ENCODE assay signal across 21 cellular contexts in the genomic region with DNA sequence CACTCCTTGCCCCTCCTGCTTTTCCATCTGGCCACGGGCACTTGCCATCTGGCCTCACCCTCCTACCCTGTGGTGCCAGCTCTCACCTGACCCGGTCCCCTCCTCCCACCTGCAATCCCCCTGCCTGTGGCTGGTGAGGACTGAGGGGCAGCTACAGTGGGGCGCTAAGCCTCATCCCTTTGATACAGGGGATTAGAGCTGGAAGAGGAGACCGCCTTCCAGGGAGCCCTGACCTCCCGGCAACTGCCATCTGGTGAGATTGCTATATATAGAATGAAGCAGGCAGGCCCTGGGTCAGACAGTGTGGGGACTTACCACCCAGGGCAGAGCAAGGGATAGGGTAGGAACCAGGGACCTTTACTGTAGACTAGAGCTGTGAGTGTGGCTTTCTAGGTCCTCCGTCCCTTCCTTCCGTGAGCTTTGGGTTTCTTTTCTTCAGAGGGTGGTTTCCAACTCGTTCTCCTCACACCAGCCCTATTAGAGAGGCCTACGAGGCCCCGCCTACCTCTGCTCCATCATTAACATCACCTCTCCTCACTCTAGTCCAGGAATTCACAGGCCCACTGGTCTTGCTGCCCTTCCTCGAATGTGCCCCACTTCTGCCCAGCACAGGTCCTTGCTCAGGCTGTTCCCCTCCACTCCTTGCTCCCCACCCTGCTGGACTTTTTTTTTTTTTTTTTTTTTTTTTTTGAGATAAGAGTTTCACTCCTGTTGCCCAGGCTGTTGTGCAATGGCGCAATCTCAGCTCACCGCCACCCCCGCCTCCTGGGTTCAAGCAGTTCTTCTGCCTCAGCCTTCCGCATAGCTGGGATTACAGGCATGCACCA. TPM values are rescaled to one million over a fixed set of nuclear protein-coding genes. Genes with fewer than 3 reads are reported as not detected.
A peak's percentile ranks its signal among the peaks of the same experiment; 100 is the strongest.
DNase-seq lines count a peak whose midpoint lies in the region; ATAC-seq, FAIRE-seq and TF ChIP-seq lines count a peak whose summit lies in the region.
"Had no signal": no experiment of that assay in that cellular context is flagged by ENCODE, and none has a peak within 500 bp of the region (broad histone marks: within the 10 kb centered on the region; RNA-seq: fewer than 3 reads in every experiment).

No MANE protein-coding gene starts in this region.

- WGBS in K562 (ENCODE audit: insufficient coverage, low coverage, missing lambda C conversion rate) = 32% methylated on average over 14 of the region's 15 CpGs
- WGBS in neuronal stem cell (ENCODE audit: extremely low coverage in 2 of 2, insufficient read length in 2 of 2, insufficient replicate concordance in 1 of 2), 2 donors = no CpG with 5 or more reads among the region's 15 CpGs

- no peaks in the 10 kb centered on the region for H3K79me2 ChIP-seq in K562 (ENCODE audit: control insufficient read depth, insufficient read depth, low read length)

- H3K9me3 ChIP-seq in K562 (replicated peaks; ENCODE audit: control insufficient read depth, insufficient read depth, low read depth, low read length) (no peaks in the 10 kb centered on the region), neuronal stem cell (replicated peaks in 1 of 2; ENCODE audit: control insufficient read depth in 2 of 2, insufficient read depth in 1 of 2, low read depth in 1 of 2, low read length in 2 of 2) (no peaks in the 10 kb centered on the region)
- H3K9me3 ChIP-seq: body of pancreas, psoas muscle, tibial artery had no signal

- H3K4me2 ChIP-seq in K562 (ENCODE audit: insufficient read depth, low read length) = no peak overlapping the region
- no peak overlapping the region for H3K4me2 ChIP-seq in neuronal stem cell (ENCODE audit: insufficient read depth, low read length, poor library complexity, severe bottlenecking)

- H4K8ac ChIP-seq in neuronal stem cell (ENCODE audit: low read depth, low read length) = no peak overlapping the region

- H3K4me1 Mint-ChIP-seq in activated naive CD8-positive, alpha-beta T cell treated with anti-CD3 and anti-CD28 coated beads, Interleukin-2, amount 50 U/mL, for 24 hours = peaks cover 18% of the 10 kb centered on the region
- peaks cover 24% of the 10 kb centered on the region for H3K4me1 Mint-ChIP-seq in activated CD4-positive, alpha-beta memory T cell treated with anti-CD3 and anti-CD28 coated beads, Interleukin-2, amount 10 ng/mL, durations not matched to agents 7 days and 5 days

- intact Hi-C loops in K562 (cut with micrococcal nuclease) = no loop called here

- H3K9me3 Mint-ChIP-seq in activated naive CD8-positive, alpha-beta T cell treated with anti-CD3 and anti-CD28 coated beads, Interleukin-2, amount 50 U/mL, for 24 hours = no peaks in the 10 kb centered on the region
- no peaks in the 10 kb centered on the region for H3K9me3 Mint-ChIP-seq in activated CD4-positive, alpha-beta memory T cell treated with anti-CD3 and anti-CD28 coated beads, Interleukin-2, amount 10 ng/mL, durations not matched to agents 7 days and 5 days
- H3K9me3 Mint-ChIP-seq: activated naive CD8-positive, alpha-beta T cell treated with anti-CD3 and anti-CD28 coated beads, Interleukin-2, amount 10 ng/mL, durations not matched to agents 7 days and 5 days had no signal

- BruUV-seq in K562 (replicated peaks; lab: Mats Ljungman, UMichigan) = no TSS peak

- H2BK15ac ChIP-seq in neuronal stem cell (ENCODE audit: low read length) = no peak overlapping the region

- H3K4me1 ChIP-seq in K562 (replicated peaks in 1 of 2; ENCODE audit: control insufficient read depth in 2 of 2, insufficient read depth in 2 of 2, low read length in 2 of 2) (peaks cover 7 to 30% of the 10 kb centered on the region in 2 experiments; a peak in 4 of 5 replicates), neuronal stem cell (ENCODE audit: control insufficient read depth in 2 of 2, insufficient read depth in 1 of 2, low read depth in 1 of 2, low read length in 2 of 2) (peaks cover 4 to 23% of the 10 kb centered on the region in 2 donors)
- H3K4me1 ChIP-seq: psoas muscle, tibial artery had no signal

- peak overlapping the region; percentile 29 for H3K18ac ChIP-seq in neuronal stem cell (ENCODE audit: low read length)

- H2BK12ac ChIP-seq in neuronal stem cell (ENCODE audit: low read length) = no peak overlapping the region

- no peaks in the 10 kb centered on the region for H3K36me3 Mint-ChIP-seq in activated naive CD8-positive, alpha-beta T cell treated with anti-CD3 and anti-CD28 coated beads, Interleukin-2, amount 50 U/mL, for 24 hours (ENCODE audit: low read depth)
- H3K36me3 Mint-ChIP-seq in activated CD4-positive, alpha-beta memory T cell treated with anti-CD3 and anti-CD28 coated beads, Interleukin-2, amount 10 ng/mL, durations not matched to agents 7 days and 5 days (ENCODE audit: low read depth) = no peaks in the 10 kb centered on the region
- H3K36me3 Mint-ChIP-seq: activated naive CD8-positive, alpha-beta T cell treated with anti-CD3 and anti-CD28 coated beads, Interleukin-2, amount 10 ng/mL, durations not matched to agents 7 days and 5 days had no signal

- H3K4me3 ChIP-seq in K562 (no peak overlapping the region), neuronal stem cell (ENCODE audit: low read length in 2 of 2) (no peak overlapping the region)
- H3K4me3 ChIP-seq: body of pancreas, psoas muscle, tibial artery had no signal

- no peak overlapping the region for H2BK5ac ChIP-seq in neuronal stem cell (ENCODE audit: low read length)

- H3K36me3 ChIP-seq in K562 (ENCODE audit: control insufficient read depth, insufficient read depth, low read length) (no peaks in the 10 kb centered on the region), neuronal stem cell (replicated peaks in 1 of 2; ENCODE audit: control insufficient read depth in 2 of 2, insufficient read depth in 2 of 2, low read length in 2 of 2) (no peaks in the 10 kb centered on the region)
- H3K36me3 ChIP-seq: tibial artery had no signal

- POLR2A ChIA-PET in K562 (lab: Yijun Ruan, JAX) = interaction anchor here (0.9 kb wide), 1 partner anchor 58 kb away, joined by 3 read pairs; no protein-coding TSS in a partner anchor
- POLR2A ChIA-PET in activated CD4-positive, alpha-beta memory T cell treated with anti-CD3 and anti-CD28 coated beads, Interleukin-2, amount 10 ng/mL, durations not matched to agents 7 days and 5 days (lab: Charles Lee) = interaction anchor here (0.6 kb wide), 1 partner anchor 56 kb away, joined by 3 read pairs; a partner anchor contains a TSS

- H3K27me3 Mint-ChIP-seq in activated naive CD8-positive, alpha-beta T cell treated with anti-CD3 and anti-CD28 coated beads, Interleukin-2, amount 50 U/mL, for 24 hours = peaks cover 5% of the 10 kb centered on the region
- peaks cover 15% of the 10 kb centered on the region for H3K27me3 Mint-ChIP-seq in activated CD4-positive, alpha-beta memory T cell treated with anti-CD3 and anti-CD28 coated beads, Interleukin-2, amount 10 ng/mL, durations not matched to agents 7 days and 5 days

- no peaks in the 10 kb centered on the region for H3K79me1 ChIP-seq in neuronal stem cell (ENCODE audit: low read depth, low read length)

- H4K20me1 ChIP-seq in K562 (replicated peaks; ENCODE audit: control insufficient read depth, insufficient read depth, low read length) = no peaks in the 10 kb centered on the region

- CTCF ChIA-PET in K562 (lab: Yijun Ruan, JAX; ENCODE audit: low intra/inter-chr PET ratio) = no interaction called here
- CTCF ChIA-PET in activated CD4-positive, alpha-beta memory T cell treated with anti-CD3 and anti-CD28 coated beads, Interleukin-2, amount 10 ng/mL, durations not matched to agents 7 days and 5 days (lab: Charles Lee) = interaction anchor here (0.7 to 1.0 kb wide), 2 partner anchors 47 to 73 kb away, joined by 3 read pairs; no protein-coding TSS in a partner anchor

- H3K27ac Mint-ChIP-seq in activated naive CD8-positive, alpha-beta T cell treated with anti-CD3 and anti-CD28 coated beads, Interleukin-2, amount 50 U/mL, for 24 hours = no peak overlapping the region
- no peak overlapping the region for H3K27ac Mint-ChIP-seq in activated CD4-positive, alpha-beta memory T cell treated with anti-CD3 and anti-CD28 coated beads, Interleukin-2, amount 10 ng/mL, durations not matched to agents 7 days and 5 days
- H3K27ac Mint-ChIP-seq: activated naive CD8-positive, alpha-beta T cell treated with anti-CD3 and anti-CD28 coated beads, Interleukin-2, amount 10 ng/mL, durations not matched to agents 7 days and 5 days had no signal

- H3K9me1 ChIP-seq in K562 (ENCODE audit: control insufficient read depth, insufficient read depth, low read length) = no peaks in the 10 kb centered on the region

- H3K9ac ChIP-seq in K562 (ENCODE audit: insufficient read depth in 1 of 2, low read depth in 2 of 2, low read length in 2 of 2) (peak overlapping the region in 1 of 2 experiments; percentile 72; a peak in 2 of 4 replicates), neuronal stem cell (ENCODE audit: low read depth, low read length, poor library complexity) (no peak overlapping the region)

- no peak for TF ChIP-seq CTCF in K562 (IDR thresholded peaks at IDR 0.05 in 2 of 3, conservative IDR thresholded peaks at IDR 0.05 in 1 of 3; ENCODE audit: insufficient read depth in 2 of 3, low read depth in 1 of 3, low read length in 3 of 3)

- TF ChIP-seq EP300 in K562 (IDR thresholded peaks at IDR 0.05; ENCODE audit: low read length) = no peak

- no peak for TF ChIP-seq POLR2A in K562 (conservative IDR thresholded peaks at IDR 0.05)

- H3K4ac ChIP-seq in neuronal stem cell (ENCODE audit: low read length) = no peak overlapping the region

- FAIRE-seq in K562 (lab: Jason Lieb, UNC) = no peak
- FAIRE-seq: small intestine had no signal

- in situ Hi-C loops in G401 (cut with HindIII; ENCODE audit: low sequenced_read_pairs) = no loop called here
- in situ Hi-C loops in K562 (cut with MboI) = no loop called here

- ATAC-seq in K562 = no peak
- no peak for ATAC-seq in activated naive CD8-positive, alpha-beta T cell treated with anti-CD3 and anti-CD28 coated beads, Interleukin-2, amount 50 U/mL, for 24 hours
- ATAC-seq: body of pancreas; psoas muscle; stimulated activated naive CD8-positive, alpha-beta T cell treated with anti-CD3 and anti-CD28 coated beads, Interleukin-15, Interleukin-2, amounts not matched to agents 100 U/mL and 50 U/mL, for 24 hours had no signal

- peak overlapping the region; percentile 16 for H2AK5ac ChIP-seq in neuronal stem cell (ENCODE audit: low read depth, low read length)

- H3K27ac ChIP-seq in K562 (ENCODE audit: extremely low read depth, low read depth, low read length) (no peak overlapping the region), neuronal stem cell (replicated peaks; ENCODE audit: low read length) (no peak overlapping the region)
- H3K27ac ChIP-seq: body of pancreas, psoas muscle, tibial artery had no signal

- no peak overlapping the region for H3K14ac ChIP-seq in neuronal stem cell (ENCODE audit: low read length)

- no peaks in the 10 kb centered on the region for H3K27me3 ChIP-seq in K562 (ENCODE audit: control insufficient read depth in 2 of 2, insufficient read depth in 2 of 2, low read length in 2 of 2)
- H3K27me3 ChIP-seq in neuronal stem cell (ENCODE audit: control insufficient read depth in 3 of 3, insufficient read depth in 3 of 3, low read depth in 1 of 3, low read length in 3 of 3) = peaks cover 0 to 23% (median 0%) of the 10 kb centered on the region in 3 experiments
- H3K27me3 ChIP-seq: body of pancreas had no signal

- H4K91ac ChIP-seq in neuronal stem cell (ENCODE audit: low read depth, low read length, poor library complexity) = no peak overlapping the region

- H2BK120ac ChIP-seq in neuronal stem cell (ENCODE audit: low read depth, low read length) = no peak overlapping the region

- DNase-seq in G401 (ENCODE audit: low spot score) (peak; percentile 87), MV-4-11 (lab: John Stamatoyannopoulos, UW) (peak; percentile 75), K562 (ENCODE audit: extremely low read depth in 1 of 4, low spot score in 3 of 4) (peak in 1 of 4 experiments; percentile 8), neuronal stem cell (ENCODE audit: low spot score) (no peak), COLO829 (ENCODE audit: low spot score) (no peak)
- no peak for DNase-seq in activated naive CD8-positive, alpha-beta T cell treated with anti-CD3 and anti-CD28 coated beads, Interleukin-2, amount 50 U/mL, for 24 hours
- DNase-seq in activated CD4-positive, alpha-beta memory T cell treated with anti-CD3 and anti-CD28 coated beads, Interleukin-2, amount 10 ng/mL, durations not matched to agents 7 days and 5 days = no peak
- DNase-seq: activated CD4-positive, CD25-positive, alpha-beta regulatory T cell treated with anti-CD3 and anti-CD28 coated beads, Interleukin-2, amount 50 U/mL, for 72 hours; activated naive CD8-positive, alpha-beta T cell treated with anti-CD3 and anti-CD28 coated beads, Interleukin-2, amount 10 ng/mL, durations not matched to agents 7 days and 5 days; AML-193; body of pancreas; cortex of kidney; KBM-7; NCI-H2029; NCI-H526; psoas muscle; small intestine; stimulated activated CD4-positive, alpha-beta T cell treated with anti-CD3 and anti-CD28 coated beads, Interleukin-2, amount 100 ng/mL, for 48 hours; stimulated activated naive CD8-positive, alpha-beta T cell treated with anti-CD3 and anti-CD28 coated beads, Interleukin-15, Interleukin-2, amounts not matched to agents 100 U/mL and 50 U/mL, for 24 hours; tibial artery had no signal

- H2AFZ ChIP-seq in K562 (ENCODE audit: low read depth, low read length) (no peak overlapping the region), neuronal stem cell (ENCODE audit: low read length) (no peak overlapping the region)

- no peak overlapping the region for H3K4me3 Mint-ChIP-seq in activated naive CD8-positive, alpha-beta T cell treated with anti-CD3 and anti-CD28 coated beads, Interleukin-2, amount 50 U/mL, for 24 hours
- H3K4me3 Mint-ChIP-seq in activated CD4-positive, alpha-beta memory T cell treated with anti-CD3 and anti-CD28 coated beads, Interleukin-2, amount 10 ng/mL, durations not matched to agents 7 days and 5 days = no peak overlapping the region
- H3K4me3 Mint-ChIP-seq: activated naive CD8-positive, alpha-beta T cell treated with anti-CD3 and anti-CD28 coated beads, Interleukin-2, amount 10 ng/mL, durations not matched to agents 7 days and 5 days had no signal

- TF ChIP-seq RAD21 in K562 (CRISPR knock-in tag; conservative IDR thresholded peaks at IDR 0.05 in 1 of 2, IDR thresholded peaks at IDR 0.05 in 1 of 2) = no peak

- H3K23ac ChIP-seq in neuronal stem cell (ENCODE audit: low read depth, low read length, poor library complexity) = no peak overlapping the region

RNA-seq across cellular contexts. Expression of a gene that starts 7.7 kb away (rescaled TPM):
- total RNA-seq in G401 (2014; rRNA removed; shearing (Covaris generic)) = not detected in 2 replicates
- 0.84 and 1.3 TPM in 2 replicates for total RNA-seq in K562 (2011; cell fraction: chromatin; rRNA removed; ENCODE audit: low replicate concordance)
- total RNA-seq in K562 (2011; cell fraction: nucleolus; rRNA removed) = 1.0 and 1.8 TPM in 2 replicates
- total RNA-seq in K562 (2011; cell fraction: nucleoplasm; rRNA removed) = 0.44 and 0.61 TPM in 2 replicates
- total RNA-seq in K562 (2014; rRNA removed) (0.36 and 0.78 TPM in 2 replicates), K562 (2014; rRNA removed; fragmentation: Illumina TruSeq; extraction: Trizol) (0.26 and 0.44 TPM in 2 replicates), K562 (2015; rRNA removed; fragmentation: Illumina TruSeq; extraction: Trizol) (0.07 and 0.41 TPM in 2 replicates), K562 (2021) (0.20 and 0.60 TPM in 2 replicates)
- polyA plus RNA-seq in K562 (2011; rRNA removed) (0.60 and 0.70 TPM in 2 replicates), K562 (2014; fragmentation: Illumina TruSeq; extraction: Trizol) (0.19 and 0.31 TPM in 2 replicates), K562 (2014; fragmentation: Nextera tagmentation; extraction: Ambion mirVana) (under 1 TPM in 1 of 2 experiments, not detected in 1; 0.13 TPM), K562 (2014; rRNA removed) (0.84 and 3.2 TPM in 2 replicates)
- 0.54 and 1.3 TPM in 2 replicates for polyA plus RNA-seq in K562 (2011; cell fraction: cytosol; rRNA removed)
- 1.9 and 2.2 TPM in 2 replicates for polyA plus RNA-seq in K562 (2011; cell fraction: nucleus; rRNA removed)
- 0.44 and 1.5 TPM in 2 replicates for polyA plus RNA-seq in K562 (2012)
- polyA minus RNA-seq in K562 (2011; rRNA and poly(A)+ RNA removed) = 0.12 and 0.14 TPM in 2 replicates
- polyA minus RNA-seq in K562 (2011; cell fraction: cytosol; rRNA and poly(A)+ RNA removed) = not detected in 2 replicates
- not detected in 2 replicates for polyA minus RNA-seq in K562 (2011; cell fraction: nucleus; rRNA and poly(A)+ RNA removed)
- 0.17 TPM for polyA plus RNA-seq in neuronal stem cell (2013, experiment 1 of 2)
- 0.17 TPM for polyA plus RNA-seq in neuronal stem cell (2013, experiment 2 of 2)
- total RNA-seq in activated CD4-positive, alpha-beta memory T cell treated with anti-CD3 and anti-CD28 coated beads, Interleukin-2, amount 10 ng/mL, durations not matched to agents 7 days and 5 days = under 1 TPM; 0.73 to 0.81 TPM
- total RNA-seq: activated naive CD8-positive, alpha-beta T cell treated with anti-CD3 and anti-CD28 coated beads, Interleukin-2, amount 10 ng/mL, durations not matched to agents 7 days and 5 days; psoas muscle had no signal
- polyA plus RNA-seq: psoas muscle, small intestine had no signal

RNA-seq across cellular contexts. Expression of a gene that starts 27.4 kb away (rescaled TPM):
- total RNA-seq in G401 (2014; rRNA removed; shearing (Covaris generic)) = not detected in 2 replicates
- not detected in 2 replicates for total RNA-seq in K562 (2011; cell fraction: chromatin; rRNA removed; ENCODE audit: low replicate concordance)
- not detected in 2 replicates for total RNA-seq in K562 (2011; cell fraction: nucleolus; rRNA removed)
- total RNA-seq in K562 (2011; cell fraction: nucleoplasm; rRNA removed) = not detected in 2 replicates
- total RNA-seq in K562 (2014; rRNA removed) (0.61 TPM in 1 of 2 replicates, not detected in the other), K562 (2014; rRNA removed; fragmentation: Illumina TruSeq; extraction: Trizol) (not detected in 2 replicates), K562 (2015; rRNA removed; fragmentation: Illumina TruSeq; extraction: Trizol) (not detected in 2 replicates), K562 (2021) (0.60 and 1.3 TPM in 2 replicates)
- polyA plus RNA-seq in K562 (2011; rRNA removed) (not detected in 2 replicates), K562 (2014; fragmentation: Illumina TruSeq; extraction: Trizol) (not detected in 2 replicates), K562 (2014; fragmentation: Nextera tagmentation; extraction: Ambion mirVana) (not detected), K562 (2014; rRNA removed) (not detected in 2 replicates)
- 0.29 and 0.64 TPM in 2 replicates for polyA plus RNA-seq in K562 (2011; cell fraction: cytosol; rRNA removed)
- polyA plus RNA-seq in K562 (2011; cell fraction: nucleus; rRNA removed) = 0.70 TPM in 1 of 2 replicates, not detected in the other
- polyA plus RNA-seq in K562 (2012) = 0.39 TPM in 1 of 2 replicates, not detected in the other
- not detected in 2 replicates for polyA minus RNA-seq in K562 (2011; rRNA and poly(A)+ RNA removed)
- not detected in 2 replicates for polyA minus RNA-seq in K562 (2011; cell fraction: cytosol; rRNA and poly(A)+ RNA removed)
- not detected in 2 replicates for polyA minus RNA-seq in K562 (2011; cell fraction: nucleus; rRNA and poly(A)+ RNA removed)
- polyA plus RNA-seq in neuronal stem cell (2013, experiment 1 of 2) = 1.4 TPM
- 1.6 TPM for polyA plus RNA-seq in neuronal stem cell (2013, experiment 2 of 2)
- not detected for total RNA-seq in activated CD4-positive, alpha-beta memory T cell treated with anti-CD3 and anti-CD28 coated beads, Interleukin-2, amount 10 ng/mL, durations not matched to agents 7 days and 5 days
- total RNA-seq: activated naive CD8-positive, alpha-beta T cell treated with anti-CD3 and anti-CD28 coated beads, Interleukin-2, amount 10 ng/mL, durations not matched to agents 7 days and 5 days; body of pancreas; psoas muscle had no signal
- polyA plus RNA-seq: neural cell, psoas muscle, small intestine had no signal

RNA-seq across cellular contexts. Expression of a gene that starts 29.4 kb away (rescaled TPM):
- total RNA-seq in G401 (2014; rRNA removed; shearing (Covaris generic)) = 0.55 and 1.3 TPM in 2 replicates
- 1.3 and 1.6 TPM in 2 replicates for total RNA-seq in K562 (2011; cell fraction: chromatin; rRNA removed; ENCODE audit: low replicate concordance)
- total RNA-seq in K562 (2011; cell fraction: nucleolus; rRNA removed) = 0.67 and 0.92 TPM in 2 replicates
- 0.92 and 1.2 TPM in 2 replicates for total RNA-seq in K562 (2011; cell fraction: nucleoplasm; rRNA removed)
- total RNA-seq in K562 (2014; rRNA removed) (0.12 TPM in 1 of 2 replicates, not detected in the other), K562 (2014; rRNA removed; fragmentation: Illumina TruSeq; extraction: Trizol) (not detected in 2 replicates), K562 (2015; rRNA removed; fragmentation: Illumina TruSeq; extraction: Trizol) (0.07 TPM in 1 of 2 replicates, not detected in the other), K562 (2021) (0.11 TPM in 1 of 2 replicates, not detected in the other)
- polyA plus RNA-seq in K562 (2011; rRNA removed) (0.19 and 0.26 TPM in 2 replicates), K562 (2014; fragmentation: Illumina TruSeq; extraction: Trizol) (0.33 and 0.40 TPM in 2 replicates), K562 (2014; fragmentation: Nextera tagmentation; extraction: Ambion mirVana) (under 1 TPM in 1 of 2 experiments, not detected in 1; 0.06 TPM), K562 (2014; rRNA removed) (0.11 and 0.33 TPM in 2 replicates)
- polyA plus RNA-seq in K562 (2011; cell fraction: cytosol; rRNA removed) = 0.18 and 0.30 TPM in 2 replicates
- polyA plus RNA-seq in K562 (2011; cell fraction: nucleus; rRNA removed) = 1.8 and 2.6 TPM in 2 replicates
- polyA plus RNA-seq in K562 (2012) = 0.33 and 0.53 TPM in 2 replicates
- not detected in 2 replicates for polyA minus RNA-seq in K562 (2011; rRNA and poly(A)+ RNA removed)
- not detected in 2 replicates for polyA minus RNA-seq in K562 (2011; cell fraction: cytosol; rRNA and poly(A)+ RNA removed)
- 0.27 and 0.56 TPM in 2 replicates for polyA minus RNA-seq in K562 (2011; cell fraction: nucleus; rRNA and poly(A)+ RNA removed)
- polyA plus RNA-seq in neuronal stem cell (2013, experiment 1 of 2) = 1.3 TPM
- polyA plus RNA-seq in neuronal stem cell (2013, experiment 2 of 2) = 1.5 TPM
- total RNA-seq in activated CD4-positive, alpha-beta memory T cell treated with anti-CD3 and anti-CD28 coated beads, Interleukin-2, amount 10 ng/mL, durations not matched to agents 7 days and 5 days = not detected
- total RNA-seq: activated naive CD8-positive, alpha-beta T cell treated with anti-CD3 and anti-CD28 coated beads, Interleukin-2, amount 10 ng/mL, durations not matched to agents 7 days and 5 days; body of pancreas; psoas muscle had no signal
- polyA plus RNA-seq: neural cell, small intestine had no signal

RNA-seq across cellular contexts. Expression of a gene that starts 32.1 kb away (rescaled TPM):
- total RNA-seq in G401 (2014; rRNA removed; shearing (Covaris generic)) = 6.2 and 7.3 TPM in 2 replicates
- total RNA-seq in K562 (2011; cell fraction: chromatin; rRNA removed; ENCODE audit: low replicate concordance) = 1.1 and 1.3 TPM in 2 replicates
- total RNA-seq in K562 (2011; cell fraction: nucleolus; rRNA removed) = 1.3 and 1.7 TPM in 2 replicates
- total RNA-seq in K562 (2011; cell fraction: nucleoplasm; rRNA removed) = 1.3 and 2.3 TPM in 2 replicates
- total RNA-seq in K562 (2014; rRNA removed) (1.4 and 1.7 TPM in 2 replicates), K562 (2014; rRNA removed; fragmentation: Illumina TruSeq; extraction: Trizol) (0.44 and 0.61 TPM in 2 replicates), K562 (2015; rRNA removed; fragmentation: Illumina TruSeq; extraction: Trizol) (0.62 and 0.90 TPM in 2 replicates), K562 (2021) (0.69 and 1.3 TPM in 2 replicates)
- polyA plus RNA-seq in K562 (2011; rRNA removed) (1.4 and 1.5 TPM in 2 replicates), K562 (2014; fragmentation: Illumina TruSeq; extraction: Trizol) (0.30 and 0.52 TPM in 2 replicates), K562 (2014; fragmentation: Nextera tagmentation; extraction: Ambion mirVana) (under 1 TPM; 0.15 to 0.34 TPM), K562 (2014; rRNA removed) (0.44 and 0.96 TPM in 2 replicates)
- 1.0 and 1.1 TPM in 2 replicates for polyA plus RNA-seq in K562 (2011; cell fraction: cytosol; rRNA removed)
- 1.4 TPM in 2 replicates for polyA plus RNA-seq in K562 (2011; cell fraction: nucleus; rRNA removed)
- 0.56 and 1.2 TPM in 2 replicates for polyA plus RNA-seq in K562 (2012)
- polyA minus RNA-seq in K562 (2011; rRNA and poly(A)+ RNA removed) = 0.66 and 0.70 TPM in 2 replicates
- polyA minus RNA-seq in K562 (2011; cell fraction: cytosol; rRNA and poly(A)+ RNA removed) = 1.9 TPM in 1 of 2 replicates, not detected in the other
- polyA minus RNA-seq in K562 (2011; cell fraction: nucleus; rRNA and poly(A)+ RNA removed) = not detected in 2 replicates
- 8.4 TPM for polyA plus RNA-seq in neuronal stem cell (2013, experiment 1 of 2)
- 7.5 TPM for polyA plus RNA-seq in neuronal stem cell (2013, experiment 2 of 2)
- total RNA-seq in activated CD4-positive, alpha-beta memory T cell treated with anti-CD3 and anti-CD28 coated beads, Interleukin-2, amount 10 ng/mL, durations not matched to agents 7 days and 5 days = not detected
- total RNA-seq: activated naive CD8-positive, alpha-beta T cell treated with anti-CD3 and anti-CD28 coated beads, Interleukin-2, amount 10 ng/mL, durations not matched to agents 7 days and 5 days; body of pancreas; psoas muscle had no signal

RNA-seq across cellular contexts. Expression of a gene that starts 33.6 kb away (rescaled TPM):
- 30.2 and 33.2 TPM in 2 replicates for total RNA-seq in G401 (2014; rRNA removed; shearing (Covaris generic))
- 12.9 and 26.4 TPM in 2 replicates for total RNA-seq in K562 (2011; cell fraction: chromatin; rRNA removed; ENCODE audit: low replicate concordance)
- 12.1 and 13.3 TPM in 2 replicates for total RNA-seq in K562 (2011; cell fraction: nucleolus; rRNA removed)
- 15.0 and 16.8 TPM in 2 replicates for total RNA-seq in K562 (2011; cell fraction: nucleoplasm; rRNA removed)
- total RNA-seq in K562 (2014; rRNA removed) (14.7 and 15.3 TPM in 2 replicates), K562 (2014; rRNA removed; fragmentation: Illumina TruSeq; extraction: Trizol) (11.2 and 12.6 TPM in 2 replicates), K562 (2015; rRNA removed; fragmentation: Illumina TruSeq; extraction: Trizol) (12.7 and 13.9 TPM in 2 replicates), K562 (2021) (19.5 and 20.7 TPM in 2 replicates)
- polyA plus RNA-seq in K562 (2011; rRNA removed) (10.7 and 12.4 TPM in 2 replicates), K562 (2014; fragmentation: Illumina TruSeq; extraction: Trizol) (25.4 and 27.0 TPM in 2 replicates), K562 (2014; fragmentation: Nextera tagmentation; extraction: Ambion mirVana) (1 to 10 TPM; 1.6 to 1.8 TPM), K562 (2014; rRNA removed) (14.2 and 18.8 TPM in 2 replicates)
- polyA plus RNA-seq in K562 (2011; cell fraction: cytosol; rRNA removed) = 11.2 and 17.7 TPM in 2 replicates
- 9.4 and 15.6 TPM in 2 replicates for polyA plus RNA-seq in K562 (2011; cell fraction: nucleus; rRNA removed)
- polyA plus RNA-seq in K562 (2012) = 15.9 and 17.9 TPM in 2 replicates
- 7.2 and 9.5 TPM in 2 replicates for polyA minus RNA-seq in K562 (2011; rRNA and poly(A)+ RNA removed)
- polyA minus RNA-seq in K562 (2011; cell fraction: cytosol; rRNA and poly(A)+ RNA removed) = 10.4 and 14.6 TPM in 2 replicates
- polyA minus RNA-seq in K562 (2011; cell fraction: nucleus; rRNA and poly(A)+ RNA removed) = 4.8 and 6.9 TPM in 2 replicates
- polyA plus RNA-seq in neuronal stem cell (2013, experiment 1 of 2) = 226 TPM
- polyA plus RNA-seq in neuronal stem cell (2013, experiment 2 of 2) = 220 TPM
- total RNA-seq in activated CD4-positive, alpha-beta memory T cell treated with anti-CD3 and anti-CD28 coated beads, Interleukin-2, amount 10 ng/mL, durations not matched to agents 7 days and 5 days = not detected
- total RNA-seq: activated naive CD8-positive, alpha-beta T cell treated with anti-CD3 and anti-CD28 coated beads, Interleukin-2, amount 10 ng/mL, durations not matched to agents 7 days and 5 days had no signal

Comparison
In these comparisons a context has a peak if more than half of its experiments do, and no peak if none do; other contexts are left out.
1. DNase-seq: peak in G401 (single experiment) and MV-4-11 (single experiment); none in neuronal stem cell (single experiment), activated naive CD8-positive, alpha-beta T cell treated with anti-CD3 and anti-CD28 coated beads, Interleukin-2, amount 50 U/mL, for 24 hours (single experiment), activated CD4-positive, alpha-beta memory T cell treated with anti-CD3 and anti-CD28 coated beads, Interleukin-2, amount 10 ng/mL, durations not matched to agents 7 days and 5 days (single experiment) and COLO829 (single experiment).